ENCODE assay signal across 23 cellular contexts in genomic region chr7:13882051-13882450, GRCh38.
"Had no signal": no experiment of that assay in that cellular context is flagged by ENCODE, and none has a peak within 500 bp of the region (broad histone marks: within the 10 kb centered on the region; RNA-seq: fewer than 3 reads in every experiment).

No MANE protein-coding gene starts in this region.

- H3K27me3 ChIP-seq: dorsolateral prefrontal cortex, foreskin keratinocyte, gastroesophageal sphincter, heart left ventricle, hepatocyte, left lung, neural progenitor cell, sigmoid colon, stomach, thyroid gland had no signal

- H2AFZ ChIP-seq: hepatocyte, neural progenitor cell had no signal

- H3K79me2 ChIP-seq: hepatocyte had no signal

- H3K9ac ChIP-seq: neural progenitor cell had no signal

- H3K9me3 ChIP-seq: gastroesophageal sphincter, heart left ventricle, left lung, mucosa of descending colon, prostate gland, sigmoid colon, stomach, thyroid gland had no signal

- ATAC-seq: foreskin keratinocyte; gastroesophageal sphincter; heart left ventricle; left cardiac atrium; left lung; mucosa of descending colon; natural killer cell treated with Interleukin-12 subunit alpha and Interleukin-12 subunit beta and Interleukin-15 and Interleukin-18, amount 100 ng/mL, for 72 hours; right cardiac atrium; stimulated activated effector memory CD8-positive, alpha-beta T cell treated with anti-CD3 and anti-CD28 coated beads, Interleukin-12 subunit alpha, Interleukin-12 subunit beta, amount 100 ng/mL, for 72 hours had no signal

- H3K4me3 ChIP-seq: dorsolateral prefrontal cortex, gastroesophageal sphincter, heart left ventricle, hepatocyte, left lung, mucosa of descending colon, neural progenitor cell, prostate gland, sigmoid colon, stomach, thyroid gland had no signal

- DNase-seq: dorsolateral prefrontal cortex; effector CD4-positive, alpha-beta T cell; foreskin keratinocyte; heart left ventricle; left cardiac atrium; left lung; mesenchymal stem cell; mucosa of descending colon; naive B cell; right cardiac atrium; sigmoid colon; stimulated activated CD4-positive, alpha-beta T cell treated with anti-CD3 and anti-CD28 coated beads, Interleukin-2, amount 100 ng/mL, for 24 hours; stimulated activated CD4-positive, alpha-beta T cell treated with anti-CD3 and anti-CD28 coated beads, Interleukin-4, amount 100 ng/mL, for 24 hours; stimulated activated naive CD4-positive, alpha-beta T cell treated with Interleukin-2 at 50 U/mL for 16 hours; stomach; thyroid gland had no signal

- FAIRE-seq: colon had no signal

- H3K36me3 ChIP-seq: gastroesophageal sphincter, heart left ventricle, left lung, neural progenitor cell, prostate gland, sigmoid colon, stomach, thyroid gland had no signal

- H3K4me2 ChIP-seq: hepatocyte, neural progenitor cell had no signal

- H3K27ac ChIP-seq: dorsolateral prefrontal cortex, foreskin keratinocyte, gastroesophageal sphincter, heart left ventricle, hepatocyte, left lung, neural progenitor cell, prostate gland, sigmoid colon, stomach, thyroid gland had no signal

- H3K4me1 ChIP-seq: gastroesophageal sphincter, heart left ventricle, left lung, neural progenitor cell, prostate gland, stomach, thyroid gland had no signal
